Comparison of ENCODE assay signal across 1 cellular context in genomic region chr20:3785240-3786125, GRCh38.
TF ChIP-seq lines count a peak whose summit lies in the region.

No MANE protein-coding gene starts in this region.

TF ChIP-seq in K562, 482 proteins besides CTCF, POLR2A, EP300 and RAD21 (continued from another document):
- 0 out of 2 replicates have a peak, but pooled peaks have one; percentile 4 for TF ChIP-seq ZBTB2 (IDR thresholded peaks at IDR 0.05)
- TF ChIP-seq JUN (IDR thresholded peaks at IDR 0.05; ENCODE audit: borderline replicate concordance, low read depth, low read length), result no peak
- TF ChIP-seq JUN (CRISPR knock-in tag; IDR thresholded peaks at IDR 0.05; ENCODE audit: borderline replicate concordance), result peak; percentile 84; the same call in 1 of the 2 replicates
- TF ChIP-seq GATAD2B (IDR thresholded peaks at IDR 0.05; ENCODE audit: borderline replicate concordance), result 0 out of 2 replicates have a peak, but pooled peaks have one; percentile 51
- no peak for TF ChIP-seq ZNF699 (CRISPR knock-in tag; IDR thresholded peaks at IDR 0.05; ENCODE audit: insufficient replicate concordance)
- no peak for TF ChIP-seq ZNF280B (CRISPR knock-in tag; IDR thresholded peaks at IDR 0.05)
- no peak for TF ChIP-seq SFPQ (IDR thresholded peaks at IDR 0.05; ENCODE audit: low read depth, low read length)
- peak; percentile 84 for TF ChIP-seq RBBP5 (IDR thresholded peaks at IDR 0.05; ENCODE audit: borderline replicate concordance, insufficient read depth, low read length, poor library complexity, severe bottlenecking)
- no peak; the same call in 1 of the 2 replicates for TF ChIP-seq RBFOX2 (IDR thresholded peaks at IDR 0.05; ENCODE audit: low read depth, low read length)
- no peak for TF ChIP-seq TAF9B (IDR thresholded peaks at IDR 0.05; ENCODE audit: partially characterized antibody)
- TF ChIP-seq ZBTB33 (CRISPR knock-in tag; IDR thresholded peaks at IDR 0.05), result 0 out of 2 replicates have a peak, but pooled peaks have one; percentile 8
- peak; percentile 49; the same call in 1 of the 2 replicates for TF ChIP-seq CREB1 (IDR thresholded peaks at IDR 0.05)
- peak; percentile 30; the same call in 1 of the 2 replicates for TF ChIP-seq CREB1 (CRISPR knock-in tag; IDR thresholded peaks at IDR 0.05)
- no peak for TF ChIP-seq GATAD2A (IDR thresholded peaks at IDR 0.05)
- TF ChIP-seq NBN (IDR thresholded peaks at IDR 0.05; ENCODE audit: low read depth), result no peak
- peak; percentile 38; the same call in 1 of the 2 replicates for TF ChIP-seq TFAP4 (CRISPR knock-in tag; IDR thresholded peaks at IDR 0.05; ENCODE audit: borderline replicate concordance)
- peak in 1 of 2 experiments; percentile 82; a peak in 2 of 4 replicates for TF ChIP-seq TEAD1 (CRISPR knock-in tag; IDR thresholded peaks at IDR 0.05)
- TF ChIP-seq GTF2A2 (tag; IDR thresholded peaks at IDR 0.05), result no peak
- TF ChIP-seq FOXA3 (CRISPR knock-in tag; conservative IDR thresholded peaks at IDR 0.05 in 1 of 2, IDR thresholded peaks at IDR 0.05 in 1 of 2), result peak in 1 of 2 experiments; percentile 40; a peak in 1 of 4 replicates
- 0 out of 2 replicates have a peak, but pooled peaks have one; percentile 57 for TF ChIP-seq NR1H2 (CRISPR knock-in tag; IDR thresholded peaks at IDR 0.05)
- no peak for TF ChIP-seq HMBOX1 (IDR thresholded peaks at IDR 0.05)
- TF ChIP-seq ZNF263 (CRISPR knock-in tag; IDR thresholded peaks at IDR 0.05; ENCODE audit: borderline replicate concordance), result peak; percentile 92
- TF ChIP-seq ELF4 (CRISPR knock-in tag; IDR thresholded peaks at IDR 0.05), result no peak
- TF ChIP-seq HNRNPL (IDR thresholded peaks at IDR 0.05; ENCODE audit: low read depth, low read length), result peak; percentile 52; the same call in 1 of the 2 replicates
- TF ChIP-seq POLR2H (tag; IDR thresholded peaks at IDR 0.05; ENCODE audit: low read depth), result no peak
- TF ChIP-seq MCM2 (IDR thresholded peaks at IDR 0.05; ENCODE audit: low read depth), result no peak
- TF ChIP-seq PHF8 (IDR thresholded peaks at IDR 0.05; ENCODE audit: borderline replicate concordance, low read length), result 0 out of 2 replicates have a peak, but pooled peaks have one; percentile 3
- 0 out of 2 replicates have a peak, but pooled peaks have one; percentile 10 for TF ChIP-seq ZFP91 (CRISPR knock-in tag; IDR thresholded peaks at IDR 0.05)
- TF ChIP-seq FOXP1 (CRISPR knock-in tag; IDR thresholded peaks at IDR 0.05), result peak; percentile 83
- TF ChIP-seq CBFA2T2 (conservative IDR thresholded peaks at IDR 0.05), result no peak
- no peak for TF ChIP-seq FOXM1 (IDR thresholded peaks at IDR 0.05; ENCODE audit: low read depth)
- TF ChIP-seq FOXM1 (CRISPR knock-in tag; IDR thresholded peaks at IDR 0.05; ENCODE audit: low read depth), result peak; percentile 63; the same call in 1 of the 2 replicates
- no peak for TF ChIP-seq SMAD1 (IDR thresholded peaks at IDR 0.05; ENCODE audit: low read depth, low read length, partially characterized antibody)
- TF ChIP-seq MAX (CRISPR knock-in tag; IDR thresholded peaks at IDR 0.05), result peak; percentile 24
- no peak for TF ChIP-seq HOXB6 (CRISPR knock-in tag; IDR thresholded peaks at IDR 0.05; ENCODE audit: borderline replicate concordance)
